In the genomic region with DNA sequence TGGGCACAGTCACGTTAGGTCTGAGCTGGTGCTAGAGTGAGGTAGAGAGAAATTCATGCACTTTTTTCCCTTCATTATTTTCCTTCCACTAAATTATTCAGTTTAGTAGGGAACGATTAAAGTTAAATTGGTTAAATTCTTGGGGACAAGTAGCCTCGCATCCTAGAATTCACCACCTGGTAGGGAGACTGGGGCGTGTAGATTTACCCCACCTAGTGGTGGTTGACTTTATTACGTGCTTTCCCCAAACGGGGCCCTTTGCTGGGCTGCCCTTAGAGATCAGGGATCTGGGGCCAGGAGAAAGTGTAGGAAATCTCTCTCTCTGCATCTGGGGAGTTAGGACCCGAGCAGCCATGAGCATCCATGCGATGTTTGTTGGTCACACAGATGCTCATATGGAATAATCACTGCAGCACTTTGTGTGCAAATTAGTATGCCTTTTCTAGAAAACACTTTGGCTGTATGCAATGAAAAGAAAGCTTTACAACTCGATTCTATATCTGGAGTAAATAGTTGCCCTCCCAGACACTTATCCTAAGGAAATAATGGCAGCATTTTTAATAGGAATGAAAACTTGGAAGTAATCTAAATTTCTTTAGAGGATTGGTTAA, we compare ENCODE assay signal across 1 cellular context.
TF ChIP-seq lines count a peak whose summit lies in the region.

No MANE protein-coding gene starts in this region.

TF ChIP-seq in WTC11, 78 proteins besides CTCF, POLR2A, EP300 and RAD21 (continued from another document):
- TF ChIP-seq, protein P1, sequence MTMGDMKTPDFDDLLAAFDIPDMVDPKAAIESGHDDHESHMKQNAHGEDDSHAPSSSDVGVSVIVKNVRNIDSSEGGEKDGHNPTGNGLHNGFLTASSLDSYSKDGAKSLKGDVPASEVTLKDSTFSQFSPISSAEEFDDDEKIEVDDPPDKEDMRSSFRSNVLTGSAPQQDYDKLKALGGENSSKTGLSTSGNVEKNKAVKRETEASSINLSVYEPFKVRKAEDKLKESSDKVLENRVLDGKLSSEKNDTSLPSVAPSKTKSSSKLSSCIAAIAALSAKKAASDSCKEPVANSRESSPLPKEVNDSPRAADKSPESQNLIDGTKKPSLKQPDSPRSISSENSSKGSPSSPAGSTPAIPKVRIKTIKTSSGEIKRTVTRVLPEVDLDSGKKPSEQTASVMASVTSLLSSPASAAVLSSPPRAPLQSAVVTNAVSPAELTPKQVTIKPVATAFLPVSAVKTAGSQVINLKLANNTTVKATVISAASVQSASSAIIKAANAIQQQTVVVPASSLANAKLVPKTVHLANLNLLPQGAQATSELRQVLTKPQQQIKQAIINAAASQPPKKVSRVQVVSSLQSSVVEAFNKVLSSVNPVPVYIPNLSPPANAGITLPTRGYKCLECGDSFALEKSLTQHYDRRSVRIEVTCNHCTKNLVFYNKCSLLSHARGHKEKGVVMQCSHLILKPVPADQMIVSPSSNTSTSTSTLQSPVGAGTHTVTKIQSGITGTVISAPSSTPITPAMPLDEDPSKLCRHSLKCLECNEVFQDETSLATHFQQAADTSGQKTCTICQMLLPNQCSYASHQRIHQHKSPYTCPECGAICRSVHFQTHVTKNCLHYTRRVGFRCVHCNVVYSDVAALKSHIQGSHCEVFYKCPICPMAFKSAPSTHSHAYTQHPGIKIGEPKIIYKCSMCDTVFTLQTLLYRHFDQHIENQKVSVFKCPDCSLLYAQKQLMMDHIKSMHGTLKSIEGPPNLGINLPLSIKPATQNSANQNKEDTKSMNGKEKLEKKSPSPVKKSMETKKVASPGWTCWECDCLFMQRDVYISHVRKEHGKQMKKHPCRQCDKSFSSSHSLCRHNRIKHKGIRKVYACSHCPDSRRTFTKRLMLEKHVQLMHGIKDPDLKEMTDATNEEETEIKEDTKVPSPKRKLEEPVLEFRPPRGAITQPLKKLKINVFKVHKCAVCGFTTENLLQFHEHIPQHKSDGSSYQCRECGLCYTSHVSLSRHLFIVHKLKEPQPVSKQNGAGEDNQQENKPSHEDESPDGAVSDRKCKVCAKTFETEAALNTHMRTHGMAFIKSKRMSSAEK (CRISPR knock-in tag; IDR thresholded peaks at IDR 0.05; ENCODE audit: borderline replicate concordance) = no peak
- TF ChIP-seq, protein P2, sequence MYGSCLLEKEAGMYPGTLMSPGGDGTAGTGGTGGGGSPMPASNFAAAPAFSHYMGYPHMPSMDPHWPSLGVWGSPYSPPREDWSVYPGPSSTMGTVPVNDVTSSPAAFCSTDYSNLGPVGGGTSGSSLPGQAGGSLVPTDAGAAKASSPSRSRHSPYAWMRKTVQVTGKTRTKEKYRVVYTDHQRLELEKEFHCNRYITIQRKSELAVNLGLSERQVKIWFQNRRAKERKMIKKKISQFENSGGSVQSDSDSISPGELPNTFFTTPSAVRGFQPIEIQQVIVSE (CRISPR knock-in tag; IDR thresholded peaks at IDR 0.05; ENCODE audit: borderline replicate concordance) = no peak
- no peak for TF ChIP-seq FOXJ3 (CRISPR knock-in tag; IDR thresholded peaks at IDR 0.05; ENCODE audit: borderline replicate concordance)
